ENCODE assay signal across 22 cellular contexts in the genomic region with DNA sequence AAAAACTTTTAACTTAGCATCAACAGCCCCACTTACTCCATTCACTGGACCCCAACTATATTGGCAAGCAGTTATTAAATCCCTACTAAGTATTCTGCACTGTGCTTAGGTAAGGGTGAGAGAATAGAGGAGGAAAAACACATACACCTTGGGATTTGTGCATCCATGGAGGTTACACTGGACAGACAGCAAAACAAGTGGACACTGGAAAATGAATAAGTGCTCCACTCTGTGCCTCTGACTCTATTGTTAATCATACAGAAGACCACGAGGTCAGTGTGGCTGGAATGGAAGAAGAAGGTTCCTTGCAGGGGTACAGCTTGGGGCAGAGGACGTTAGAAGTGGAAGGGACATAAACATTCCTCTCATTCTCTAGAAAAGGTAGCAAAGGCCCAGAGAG. TPM values are rescaled to one million over a fixed set of nuclear protein-coding genes. Genes with fewer than 3 reads are reported as not detected.
DNase-seq lines count a peak whose midpoint lies in the region; ATAC-seq and TF ChIP-seq lines count a peak whose summit lies in the region.
"Had no signal": no experiment of that assay in that cellular context is flagged by ENCODE, and none has a peak within 500 bp of the region (broad histone marks: within the 10 kb centered on the region; RNA-seq: fewer than 3 reads in every experiment).

No MANE protein-coding gene starts in this region.

- H3K27ac ChIP-seq in mucosa of rectum (ENCODE audit: low read depth in 2 of 2, low read length in 2 of 2) (no peak overlapping the region), sigmoid colon (peak overlapping the region; percentile 94 to 98 (median 96)), suprapubic skin (no peak overlapping the region)
- H3K27ac ChIP-seq: brain microvascular endothelial cell, upper lobe of right lung had no signal

- H3K4me1 Mint-ChIP-seq in natural killer cell: peaks cover 0 to 6% of the 10 kb centered on the region in 2 donors
- no peaks in the 10 kb centered on the region for H3K4me1 Mint-ChIP-seq in natural killer cell treated with Interleukin-12 subunit alpha and Interleukin-12 subunit beta and Interleukin-15 and Interleukin-18, amount 100 ng/mL, for 72 hours (ENCODE audit: low read depth in 2 of 2)
- H3K4me1 Mint-ChIP-seq: activated naive CD8-positive, alpha-beta T cell treated with anti-CD3 and anti-CD28 coated beads for 36 hours had no signal

- TF ChIP-seq EP300 in sigmoid colon (IDR thresholded peaks at IDR 0.05) (no peak), suprapubic skin (IDR thresholded peaks at IDR 0.05) (no peak)

- peaks cover 47 to 51% of the 10 kb centered on the region in 2 donors for H3K27me3 Mint-ChIP-seq in natural killer cell (ENCODE audit: low read depth in 2 of 2)
- peaks cover 34 to 57% of the 10 kb centered on the region in 2 donors for H3K27me3 Mint-ChIP-seq in natural killer cell treated with Interleukin-12 subunit alpha and Interleukin-12 subunit beta and Interleukin-15 and Interleukin-18, amount 100 ng/mL, for 72 hours

- peaks cover 12% of the 10 kb centered on the region in 2 donors for H3K27me3 ChIP-seq in mucosa of rectum (ENCODE audit: control insufficient read depth in 2 of 2, insufficient read depth in 2 of 2, low read length in 2 of 2)
- peaks cover 0 to 4% (median 0%) of the 10 kb centered on the region in 3 donors for H3K27me3 ChIP-seq in sigmoid colon
- H3K27me3 ChIP-seq in suprapubic skin: peaks cover 48% of the 10 kb centered on the region

- no peaks in the 10 kb centered on the region for H3K9me3 Mint-ChIP-seq in natural killer cell
- no peaks in the 10 kb centered on the region for H3K9me3 Mint-ChIP-seq in natural killer cell treated with Interleukin-12 subunit alpha and Interleukin-12 subunit beta and Interleukin-15 and Interleukin-18, amount 100 ng/mL, for 72 hours
- H3K9me3 Mint-ChIP-seq: activated naive CD8-positive, alpha-beta T cell treated with anti-CD3 and anti-CD28 coated beads for 36 hours had no signal

- H3K27ac Mint-ChIP-seq in natural killer cell: no peak overlapping the region
- no peak overlapping the region for H3K27ac Mint-ChIP-seq in natural killer cell treated with Interleukin-12 subunit alpha and Interleukin-12 subunit beta and Interleukin-15 and Interleukin-18, amount 100 ng/mL, for 72 hours
- H3K27ac Mint-ChIP-seq: activated naive CD8-positive, alpha-beta T cell treated with anti-CD3 and anti-CD28 coated beads for 36 hours had no signal

- WGBS in sigmoid colon, 2 donors: 55 to 73% methylated on average over 2 of the region's 2 CpGs
- WGBS in suprapubic skin: 74% methylated on average over 2 of the region's 2 CpGs

- H3K4me1 ChIP-seq in mucosa of rectum (ENCODE audit: control insufficient read depth in 2 of 2, insufficient read depth in 2 of 2, low read length in 2 of 2) (peaks cover 6 to 7% of the 10 kb centered on the region in 2 donors), sigmoid colon (peaks cover 0 to 63% (median 43%) of the 10 kb centered on the region in 4 donors), suprapubic skin (peaks cover 23% of the 10 kb centered on the region)

- H3K9me3 ChIP-seq in mucosa of rectum (ENCODE audit: control insufficient read depth in 2 of 2, low read length in 2 of 2): no peaks in the 10 kb centered on the region
- no peaks in the 10 kb centered on the region for H3K9me3 ChIP-seq in sigmoid colon
- H3K9me3 ChIP-seq in suprapubic skin: no peaks in the 10 kb centered on the region
- H3K9me3 ChIP-seq: gastrocnemius medialis, mucosa of descending colon, upper lobe of right lung had no signal

- ATAC-seq in natural killer cell (no peak), HG03442 (IDR thresholded peaks at IDR 0.05; ENCODE audit: unreplicated experiment) (no peak), HG03521 (IDR thresholded peaks at IDR 0.05; ENCODE audit: unreplicated experiment) (no peak)
- ATAC-seq in natural killer cell treated with Interleukin-12 subunit alpha and Interleukin-12 subunit beta and Interleukin-15 and Interleukin-18, amount 100 ng/mL, for 72 hours: no peak
- ATAC-seq: gastrocnemius medialis, mucosa of descending colon, SK-N-SH treated with all-trans-retinoic acid at 6 μM for 48 hours, upper lobe of right lung had no signal

- H3K36me3 ChIP-seq in mucosa of rectum (ENCODE audit: control insufficient read depth in 2 of 2, insufficient read depth in 2 of 2, low read length in 2 of 2) (no peaks in the 10 kb centered on the region), sigmoid colon (no peaks in the 10 kb centered on the region), suprapubic skin (no peaks in the 10 kb centered on the region)
- H3K36me3 ChIP-seq: brain microvascular endothelial cell, gastrocnemius medialis, upper lobe of right lung had no signal

- peak overlapping the region; percentile 85 for H3K4me3 Mint-ChIP-seq in natural killer cell
- H3K4me3 Mint-ChIP-seq in natural killer cell treated with Interleukin-12 subunit alpha and Interleukin-12 subunit beta and Interleukin-15 and Interleukin-18, amount 100 ng/mL, for 72 hours: no peak overlapping the region
- H3K4me3 Mint-ChIP-seq: activated naive CD8-positive, alpha-beta T cell treated with anti-CD3 and anti-CD28 coated beads for 36 hours had no signal

- no peaks in the 10 kb centered on the region for H3K36me3 Mint-ChIP-seq in natural killer cell
- no peaks in the 10 kb centered on the region for H3K36me3 Mint-ChIP-seq in natural killer cell treated with Interleukin-12 subunit alpha and Interleukin-12 subunit beta and Interleukin-15 and Interleukin-18, amount 100 ng/mL, for 72 hours
- H3K36me3 Mint-ChIP-seq: activated naive CD8-positive, alpha-beta T cell treated with anti-CD3 and anti-CD28 coated beads for 36 hours had no signal

- DNase-seq in natural killer cell (no peak), sigmoid colon (no peak), mucosa of gallbladder (ENCODE audit: low spot score) (no peak), suprapubic skin (ENCODE audit: low spot score in 2 of 2) (no peak)
- DNase-seq in natural killer cell treated with Interleukin-12 subunit alpha and Interleukin-12 subunit beta and Interleukin-15 and Interleukin-18, amount 100 ng/mL, for 72 hours (ENCODE audit: low spot score): no peak
- DNase-seq: activated CD4-positive, alpha-beta T cell treated with anti-CD3 and anti-CD28 coated beads for 1 hour; activated naive CD8-positive, alpha-beta T cell treated with anti-CD3 and anti-CD28 coated beads for 36 hours; brain microvascular endothelial cell; DMS153; gastrocnemius medialis; GDM1; KBM-7; mucosa of descending colon; NCI-H2029; NCI-H446 treated with DMSO at 0.1 percent for 48 hours; NK-92 treated with Interleukin-12 subunit alpha and Interleukin-12 subunit beta, amount 100 ng/mL, for 24 hours; stimulated activated CD4-positive, alpha-beta T cell treated with anti-CD3 and anti-CD28 coated beads, Interleukin-12 subunit alpha, Interleukin-12 subunit beta, amount 100 ng/mL, for 4 hours; upper lobe of right lung had no signal

- TF ChIP-seq POLR2A in sigmoid colon (IDR thresholded peaks at IDR 0.05) (no peak), suprapubic skin (IDR thresholded peaks at IDR 0.05) (no peak)

- H3K4me3 ChIP-seq in mucosa of rectum (ENCODE audit: low read length in 2 of 2) (peak overlapping the region; percentile 17 to 61), sigmoid colon (peak overlapping the region; percentile 53 to 93 (median 80)), suprapubic skin (no peak overlapping the region)
- H3K4me3 ChIP-seq: mucosa of descending colon, upper lobe of right lung had no signal

- intact Hi-C loops in natural killer cell (cut with micrococcal nuclease) (loop anchor here (10.0 kb wide), 1 partner anchor 109 kb away; no protein-coding TSS in a partner anchor), sigmoid colon (cut with DNase I) (loop anchor here (1.0 to 5.0 kb wide), 4 partner anchors 30 to 112 kb away; no protein-coding TSS in a partner anchor)

- peak overlapping the region in 1 of 2 donors; percentile 12 for H3K9ac ChIP-seq in mucosa of rectum (ENCODE audit: low read depth in 1 of 2, low read length in 2 of 2)

- TF ChIP-seq CTCF in natural killer cell (IDR thresholded peaks at IDR 0.05) (no peak), sigmoid colon (IDR thresholded peaks at IDR 0.05) (no peak), suprapubic skin (IDR thresholded peaks at IDR 0.05) (no peak)

RNA-seq across cellular contexts. Expression of a gene that starts 3.2 kb away (rescaled TPM):
- not detected for total RNA-seq in natural killer cell
- total RNA-seq in natural killer cell treated with Interleukin-12 subunit alpha and Interleukin-12 subunit beta and Interleukin-15 and Interleukin-18, amount 100 ng/mL, for 72 hours: not detected
- 10 to 100 TPM; 39.5 to 84.4 (median 62.2) TPM for total RNA-seq in sigmoid colon
- 1 to 10 TPM; 1.4 to 9.9 (median 5.4) TPM for polyA plus RNA-seq in sigmoid colon
- total RNA-seq in mucosa of gallbladder: 25.8 TPM
- total RNA-seq in suprapubic skin: 1 to 10 TPM; 1.4 to 4.9 (median 4.0) TPM
- total RNA-seq: activated naive CD8-positive, alpha-beta T cell treated with anti-CD3 and anti-CD28 coated beads for 36 hours had no signal

Comparison
In these comparisons a context has a peak if more than half of its experiments do, and no peak if none do; other contexts are left out.
1. H3K27ac ChIP-seq: peak in sigmoid colon (4 of 4); none in mucosa of rectum (0 of 2) and suprapubic skin (single experiment).